22 cellular contexts compared by ENCODE assay signal in genomic region chr14:80208426-80208950, GRCh38. TPM values are rescaled to one million over a fixed set of nuclear protein-coding genes. Genes with fewer than 3 reads are reported as not detected.
"Had no signal": no experiment of that assay in that cellular context is flagged by ENCODE, and none has a peak within 500 bp of the region (broad histone marks: within the 10 kb centered on the region; RNA-seq: fewer than 3 reads in every experiment).

No MANE protein-coding gene starts in this region.

- H3K36me3 ChIP-seq: lower lobe of right lung, neural progenitor cell, ovary, tibial artery, WERI-Rb-1 had no signal

- H3K27ac ChIP-seq: lower lobe of right lung, neural progenitor cell, ovary, WERI-Rb-1 had no signal

- H3K9ac ChIP-seq: neural progenitor cell had no signal

- H3K27me3 Mint-ChIP-seq: activated naive CD8-positive, alpha-beta T cell; naive B cell had no signal

- H3K4me3 Mint-ChIP-seq: activated CD8-positive, alpha-beta T cell treated with anti-CD3 and anti-CD28 coated beads, Interleukin-2, amount 10 ng/mL, durations not matched to agents 7 days and 5 days; activated naive CD8-positive, alpha-beta T cell; activated T-cell treated with anti-CD3 and anti-CD28 coated beads, Interleukin-2, amount 50 U/mL, for 72 hours; immature natural killer cell; naive B cell; neural progenitor cell had no signal

- H2AFZ ChIP-seq: neural progenitor cell had no signal

- DNase-seq: activated CD4-positive, alpha-beta T cell treated with anti-CD3 and anti-CD28 coated beads for 4 hours; activated CD8-positive, alpha-beta memory T cell treated with anti-CD3 and anti-CD28 coated beads, Interleukin-2, amount 50 U/mL, for 4 hours; activated CD8-positive, alpha-beta T cell treated with anti-CD3 and anti-CD28 coated beads, Interleukin-2, amount 10 ng/mL, durations not matched to agents 7 days and 5 days; activated gamma-delta T cell; anterior cingulate cortex; cortex of kidney; effector CD4-positive, alpha-beta T cell; foreskin melanocyte; head of caudate nucleus; immature natural killer cell; left cardiac atrium; lower lobe of right lung; midbrain; naive B cell; ovary; stimulated activated CD4-positive, alpha-beta T cell treated with anti-CD3 and anti-CD28 coated beads, Interleukin-12 subunit alpha, Interleukin-12 subunit beta, amount 100 ng/mL, for 4 hours; stimulated activated CD4-positive, alpha-beta T cell treated with anti-CD3 and anti-CD28 coated beads, Interleukin-2, amount 100 ng/mL, for 24 hours; tibial artery; WERI-Rb-1 had no signal

- ATAC-seq: activated CD8-positive, alpha-beta T cell treated with anti-CD3 and anti-CD28 coated beads, Interleukin-2, amount 10 ng/mL, durations not matched to agents 7 days and 5 days; left cardiac atrium; lower lobe of right lung had no signal

- H3K36me3 Mint-ChIP-seq: activated naive CD8-positive, alpha-beta T cell; immature natural killer cell; naive B cell; neural progenitor cell had no signal

- H3K27ac Mint-ChIP-seq: activated CD8-positive, alpha-beta T cell treated with anti-CD3 and anti-CD28 coated beads, Interleukin-2, amount 10 ng/mL, durations not matched to agents 7 days and 5 days; activated naive CD8-positive, alpha-beta T cell; activated T-cell treated with anti-CD3 and anti-CD28 coated beads, Interleukin-2, amount 50 U/mL, for 72 hours; immature natural killer cell; naive B cell; neural progenitor cell had no signal

- H3K4me3 ChIP-seq: lower lobe of right lung, neural progenitor cell, ovary, tibial artery had no signal

- H3K4me1 Mint-ChIP-seq: immature natural killer cell had no signal

- H3K4me2 ChIP-seq: neural progenitor cell had no signal

- H3K9me3 Mint-ChIP-seq: neural progenitor cell had no signal

- H3K4me1 ChIP-seq: lower lobe of right lung had no signal

- H3K27me3 ChIP-seq: neural progenitor cell, ovary, tibial artery had no signal

- H3K9me3 ChIP-seq: lower lobe of right lung, ovary, tibial artery had no signal

RNA-seq across cellular contexts. Expression of gene DIO2, which starts 2.8 kb away (rescaled TPM):
- total RNA-seq: activated CD8-positive, alpha-beta T cell treated with anti-CD3 and anti-CD28 coated beads, Interleukin-2, amount 10 ng/mL, durations not matched to agents 7 days and 5 days had no signal
